ENCODE assay signal across 1 cellular context in genomic region chrX:54181196-54181953, GRCh38.
TF ChIP-seq lines count a peak whose summit lies in the region.

No MANE protein-coding gene starts in this region.

TF ChIP-seq in HEK293, 187 proteins besides CTCF, POLR2A, EP300 and RAD21 (continued from another document):
- TF ChIP-seq PRDM10 (tag by site-specific recombination; IDR thresholded peaks at IDR 0.05): 0 out of 2 replicates have a peak, but pooled peaks have one; percentile 11
- TF ChIP-seq ZNF76 (tag by site-specific recombination; IDR thresholded peaks at IDR 0.05; ENCODE audit: borderline replicate concordance, low read depth): peak; percentile 34; the same call in 1 of the 2 replicates
- no peak for TF ChIP-seq ZNF544 (tag by site-specific recombination; IDR thresholded peaks at IDR 0.05)
- TF ChIP-seq, protein P1, sequence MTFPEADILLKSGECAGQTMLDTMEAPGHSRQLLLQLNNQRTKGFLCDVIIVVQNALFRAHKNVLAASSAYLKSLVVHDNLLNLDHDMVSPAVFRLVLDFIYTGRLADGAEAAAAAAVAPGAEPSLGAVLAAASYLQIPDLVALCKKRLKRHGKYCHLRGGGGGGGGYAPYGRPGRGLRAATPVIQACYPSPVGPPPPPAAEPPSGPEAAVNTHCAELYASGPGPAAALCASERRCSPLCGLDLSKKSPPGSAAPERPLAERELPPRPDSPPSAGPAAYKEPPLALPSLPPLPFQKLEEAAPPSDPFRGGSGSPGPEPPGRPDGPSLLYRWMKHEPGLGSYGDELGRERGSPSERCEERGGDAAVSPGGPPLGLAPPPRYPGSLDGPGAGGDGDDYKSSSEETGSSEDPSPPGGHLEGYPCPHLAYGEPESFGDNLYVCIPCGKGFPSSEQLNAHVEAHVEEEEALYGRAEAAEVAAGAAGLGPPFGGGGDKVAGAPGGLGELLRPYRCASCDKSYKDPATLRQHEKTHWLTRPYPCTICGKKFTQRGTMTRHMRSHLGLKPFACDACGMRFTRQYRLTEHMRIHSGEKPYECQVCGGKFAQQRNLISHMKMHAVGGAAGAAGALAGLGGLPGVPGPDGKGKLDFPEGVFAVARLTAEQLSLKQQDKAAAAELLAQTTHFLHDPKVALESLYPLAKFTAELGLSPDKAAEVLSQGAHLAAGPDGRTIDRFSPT (tag by site-specific recombination; IDR thresholded peaks at IDR 0.05): no peak
- TF ChIP-seq ZNF302 (tag by site-specific recombination; IDR thresholded peaks at IDR 0.05; ENCODE audit: low read depth): no peak
- no peak for TF ChIP-seq TCF7L2 (IDR thresholded peaks at IDR 0.05; ENCODE audit: borderline replicate concordance, low read depth, low read length)
- TF ChIP-seq ZNF777 (tag by site-specific recombination; IDR thresholded peaks at IDR 0.05; ENCODE audit: borderline replicate concordance): no peak
- TF ChIP-seq ZNF112 (tag by site-specific recombination; IDR thresholded peaks at IDR 0.05): no peak
